In the genomic region with DNA sequence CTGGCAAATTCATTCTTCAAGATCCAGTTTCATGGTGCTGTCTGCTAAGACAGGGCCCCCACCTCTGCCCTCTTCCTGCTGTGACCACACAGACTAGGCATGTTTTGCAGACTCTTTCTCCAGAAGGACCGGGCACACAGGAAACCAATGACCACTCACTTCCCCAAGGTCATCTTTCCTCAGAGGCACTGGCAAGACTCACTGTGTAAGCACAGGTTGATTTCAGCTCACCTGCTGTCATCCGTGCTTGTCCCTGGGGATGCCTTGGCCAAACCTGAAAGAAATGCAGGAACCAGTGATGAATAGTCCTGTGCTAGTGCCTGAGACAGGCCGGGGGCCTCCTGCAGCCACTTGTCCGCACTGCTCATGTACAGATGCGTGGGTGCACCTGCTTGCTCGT, we compare ENCODE assay signal across 1 cellular context.
TF ChIP-seq lines count a peak whose summit lies in the region.

No MANE protein-coding gene starts in this region.

TF ChIP-seq in IMR-90, 13 proteins besides CTCF, POLR2A, EP300 and RAD21 (continued from another document):
- no peak for TF ChIP-seq RCOR1 (IDR thresholded peaks at IDR 0.05; ENCODE audit: insufficient replicate concordance, low read length)
- TF ChIP-seq MAZ (IDR thresholded peaks at IDR 0.05; ENCODE audit: borderline replicate concordance, low read depth, low read length) = no peak
- TF ChIP-seq NFE2L2 (IDR thresholded peaks at IDR 0.05; ENCODE audit: low read depth, low read length) = no peak
- no peak for TF ChIP-seq MXI1 (IDR thresholded peaks at IDR 0.05; ENCODE audit: borderline replicate concordance, low read depth, low read length)
